Comparison of ENCODE assay signal across 24 cellular contexts in genomic region chr6:23419046-23419445, GRCh38.
"Had no signal": no experiment of that assay in that cellular context is flagged by ENCODE, and none has a peak within 500 bp of the region (broad histone marks: within the 10 kb centered on the region; RNA-seq: fewer than 3 reads in every experiment).

No MANE protein-coding gene starts in this region.

- H3K27ac ChIP-seq: left ventricle myocardium inferior, neural progenitor cell, neutrophil, right atrium auricular region, right lobe of liver, tibial nerve, vagina had no signal

- H3K36me3 ChIP-seq: left ventricle myocardium inferior, neural progenitor cell, neutrophil, right atrium auricular region, right lobe of liver, tibial nerve, vagina had no signal

- H3K27me3 ChIP-seq: neural progenitor cell, neutrophil, right atrium auricular region, right lobe of liver, tibial nerve, vagina had no signal

- H3K4me1 ChIP-seq: neural progenitor cell, right lobe of liver, tibial nerve had no signal

- H3K4me3 ChIP-seq: left ventricle myocardium inferior, lung, neural progenitor cell, right atrium auricular region, right lobe of liver, smooth muscle cell, tibial nerve, vagina had no signal

- DNase-seq: hypothalamus; immature natural killer cell; islet precursor cell; left ventricle myocardium inferior; mesendoderm; naive B cell; natural killer cell; nephron progenitor cell; occipital lobe; right lobe of liver; stimulated activated CD4-positive, alpha-beta T cell treated with anti-CD3 and anti-CD28 coated beads, Interleukin-1b, Interleukin-23, amount 100 ng/mL, for 48 hours; stimulated activated CD4-positive, alpha-beta T cell treated with anti-CD3 and anti-CD28 coated beads, Interleukin-2, amount 100 ng/mL, for 48 hours; stimulated activated CD4-positive, alpha-beta T cell treated with anti-CD3 and anti-CD28 coated beads, Interleukin-4, amount 100 ng/mL, for 4 hours; stimulated activated CD8-positive, alpha-beta memory T cell treated with anti-CD3 and anti-CD28 coated beads, Interleukin-4, amount 100 ng/mL, for 48 hours; stimulated activated naive CD4-positive, alpha-beta T cell treated with Interleukin-2 at 50 U/mL for 16 hours; stimulated activated naive CD8-positive, alpha-beta T cell treated with anti-CD3 and anti-CD28 coated beads, Interleukin-15, amount 100 ng/mL, for 72 hours; substantia nigra had no signal

- H3K9me3 ChIP-seq: neutrophil, right atrium auricular region, right lobe of liver, tibial nerve, vagina had no signal
